Comparison of ENCODE assay signal across 15 cellular contexts in genomic region chr11:96086111-96086510, GRCh38.
DNase-seq lines count a peak whose midpoint lies in the region; ATAC-seq and TF ChIP-seq lines count a peak whose summit lies in the region.
"Had no signal": no experiment of that assay in that cellular context is flagged by ENCODE, and none has a peak within 500 bp of the region (broad histone marks: within the 10 kb centered on the region; RNA-seq: fewer than 3 reads in every experiment).

No MANE protein-coding gene starts in this region.

- peak overlapping the region in 5 of 8 donors; percentile 5 to 52 (median 26) for H3K27ac ChIP-seq in spleen
- H3K27ac ChIP-seq: BLaER1 treated with 17β-estradiol and CSF1 and Interleukin-3, amounts not matched to agents 10 nM and 100 nM had no signal

- no peaks in the 10 kb centered on the region for H3K9me3 Mint-ChIP-seq in activated CD8-positive, alpha-beta T cell treated with anti-CD3 and anti-CD28 coated beads for 36 hours
- H3K9me3 Mint-ChIP-seq in activated CD8-positive, alpha-beta T cell treated with anti-CD3 and anti-CD28 coated beads, Interleukin-2, amount 10 ng/mL, durations not matched to agents 7 days and 5 days (ENCODE audit: insufficient read depth) = no peaks in the 10 kb centered on the region
- H3K9me3 Mint-ChIP-seq in activated naive CD4-positive, alpha-beta T cell treated with anti-CD3 and anti-CD28 coated beads for 36 hours = no peaks in the 10 kb centered on the region
- H3K9me3 Mint-ChIP-seq: CD8-positive, alpha-beta T cell; H9 had no signal

- H3K9me3 ChIP-seq in HAP-1 = no peaks in the 10 kb centered on the region
- H3K9me3 ChIP-seq in spleen = no peaks in the 10 kb centered on the region

- intact Hi-C loops in activated CD8-positive, alpha-beta T cell treated with anti-CD3 and anti-CD28 coated beads for 36 hours (cut with micrococcal nuclease) = loop anchor here (5.0 kb wide), 1 partner anchor 66 kb away; no protein-coding TSS in a partner anchor
- intact Hi-C loops in activated naive CD4-positive, alpha-beta T cell treated with anti-CD3 and anti-CD28 coated beads for 36 hours (cut with micrococcal nuclease) = no loop called here
- intact Hi-C loops in spleen (cut with DNase I; ENCODE audit: low total_unique reads) = no loop called here

- ATAC-seq in activated CD8-positive, alpha-beta T cell treated with anti-CD3 and anti-CD28 coated beads for 36 hours = no peak
- ATAC-seq in activated CD8-positive, alpha-beta T cell treated with anti-CD3 and anti-CD28 coated beads, Interleukin-2, amount 10 ng/mL, durations not matched to agents 7 days and 5 days = no peak
- ATAC-seq: CD8-positive, alpha-beta T cell; GM12878; HepG2 had no signal

- peaks cover 26% of the 10 kb centered on the region for H3K36me3 Mint-ChIP-seq in activated CD8-positive, alpha-beta T cell treated with anti-CD3 and anti-CD28 coated beads for 36 hours (ENCODE audit: low read depth)
- peaks cover 22% of the 10 kb centered on the region for H3K36me3 Mint-ChIP-seq in activated CD8-positive, alpha-beta T cell treated with anti-CD3 and anti-CD28 coated beads, Interleukin-2, amount 10 ng/mL, durations not matched to agents 7 days and 5 days (ENCODE audit: low read depth)
- peaks cover 10% of the 10 kb centered on the region for H3K36me3 Mint-ChIP-seq in activated naive CD4-positive, alpha-beta T cell treated with anti-CD3 and anti-CD28 coated beads for 36 hours (ENCODE audit: low read depth)

- no peak for TF ChIP-seq CTCF in activated CD8-positive, alpha-beta T cell treated with anti-CD3 and anti-CD28 coated beads for 36 hours (IDR thresholded peaks at IDR 0.05)
- no peak for TF ChIP-seq CTCF in spleen (IDR thresholded peaks at IDR 0.05 in 8 of 11, conservative IDR thresholded peaks at IDR 0.05 in 3 of 11)

- H3K27me3 ChIP-seq in HAP-1 (ENCODE audit: low read depth) (no peaks in the 10 kb centered on the region), spleen (replicated peaks in 1 of 7) (no peaks in the 10 kb centered on the region)
- H3K27me3 ChIP-seq: BLaER1 treated with 17β-estradiol and CSF1 and Interleukin-3, amounts not matched to agents 10 nM and 100 nM had no signal

- DNase-seq in activated CD8-positive, alpha-beta T cell treated with anti-CD3 and anti-CD28 coated beads for 36 hours = no peak
- no peak for DNase-seq in activated CD8-positive, alpha-beta T cell treated with anti-CD3 and anti-CD28 coated beads, Interleukin-2, amount 10 ng/mL, durations not matched to agents 7 days and 5 days
- no peak for DNase-seq in activated naive CD4-positive, alpha-beta T cell treated with anti-CD3 and anti-CD28 coated beads for 36 hours
- no peak for DNase-seq in activated naive CD4-positive, alpha-beta T cell treated with Interleukin-2 at 50 U/mL for 16 hours
- peak; percentile 36 to 93 for DNase-seq in HAP-1 (ENCODE audit: low spot score in 2 of 2)
- DNase-seq in spleen = no peak
- no peak for DNase-seq in iPS-NIHi11 (ENCODE audit: low spot score)
- DNase-seq: Calu3; CD8-positive, alpha-beta T cell; DMS79 treated with DMSO at 0.1 percent for 48 hours; H9 had no signal

- WGBS in spleen, 5 donors = 90 to 97% (median 91%) methylated on average over 1 of the region's 1 CpG

- no peak for TF ChIP-seq POLR2A in spleen (IDR thresholded peaks at IDR 0.05)

- no peak overlapping the region for H3K4me3 ChIP-seq in HAP-1
- no peak overlapping the region for H3K4me3 ChIP-seq in spleen
- H3K4me3 ChIP-seq: BLaER1 treated with 17β-estradiol and CSF1 and Interleukin-3, amounts not matched to agents 10 nM and 100 nM; GM12878 had no signal

- peak overlapping the region; percentile 2 for H3K4me3 Mint-ChIP-seq in activated CD8-positive, alpha-beta T cell treated with anti-CD3 and anti-CD28 coated beads for 36 hours
- H3K4me3 Mint-ChIP-seq in activated CD8-positive, alpha-beta T cell treated with anti-CD3 and anti-CD28 coated beads, Interleukin-2, amount 10 ng/mL, durations not matched to agents 7 days and 5 days = no peak overlapping the region
- peak overlapping the region; percentile 63 for H3K4me3 Mint-ChIP-seq in activated naive CD4-positive, alpha-beta T cell treated with anti-CD3 and anti-CD28 coated beads for 36 hours
- H3K4me3 Mint-ChIP-seq: B cell; CD8-positive, alpha-beta T cell; H9 had no signal

- CTCF ChIA-PET in activated CD8-positive, alpha-beta T cell treated with anti-CD3 and anti-CD28 coated beads for 36 hours (lab: Charles Lee) = interaction anchor here (0.7 to 2.0 kb wide), 4 partner anchors 15 to 257 kb away, joined by 3 to 8 read pairs (median 3); partner anchors contain the start of gene MAML2
- CTCF ChIA-PET in activated CD8-positive, alpha-beta T cell treated with anti-CD3 and anti-CD28 coated beads, Interleukin-2, amount 10 ng/mL, durations not matched to agents 7 days and 5 days (lab: Charles Lee) = interaction anchor here (1.1 to 1.2 kb wide), 2 partner anchors 10 to 257 kb away, joined by 3 to 7 read pairs; partner anchors contain the start of gene MAML2
- CTCF ChIA-PET in activated naive CD4-positive, alpha-beta T cell treated with anti-CD3 and anti-CD28 coated beads for 36 hours (lab: Charles Lee) = interaction anchor here (0.7 to 1.7 kb wide), 4 partner anchors 10 to 108 kb away, joined by 3 to 4 read pairs (median 3); no protein-coding TSS in a partner anchor

- H3K36me3 ChIP-seq in HAP-1 (replicated peaks) (no peaks in the 10 kb centered on the region), spleen (peaks cover 0 to 21% (median 0%) of the 10 kb centered on the region in 6 donors)

- in situ Hi-C loops in HAP-1 (cut with MboI; ENCODE audit: low sequenced_read_pairs) = no loop called here

- H3K4me1 ChIP-seq in HAP-1 (peaks cover 32% of the 10 kb centered on the region), spleen (peaks cover 3 to 49% (median 20%) of the 10 kb centered on the region in 6 donors)
- H3K4me1 ChIP-seq: BLaER1 treated with 17β-estradiol and CSF1 and Interleukin-3, amounts not matched to agents 10 nM and 100 nM had no signal

- H3K27ac Mint-ChIP-seq in activated CD8-positive, alpha-beta T cell treated with anti-CD3 and anti-CD28 coated beads for 36 hours = no peak overlapping the region
- H3K27ac Mint-ChIP-seq in activated CD8-positive, alpha-beta T cell treated with anti-CD3 and anti-CD28 coated beads, Interleukin-2, amount 10 ng/mL, durations not matched to agents 7 days and 5 days = no peak overlapping the region
- H3K27ac Mint-ChIP-seq in activated naive CD4-positive, alpha-beta T cell treated with anti-CD3 and anti-CD28 coated beads for 36 hours = no peak overlapping the region
- H3K27ac Mint-ChIP-seq: B cell, H9 had no signal

- H3K27me3 Mint-ChIP-seq in activated CD8-positive, alpha-beta T cell treated with anti-CD3 and anti-CD28 coated beads for 36 hours = no peaks in the 10 kb centered on the region
- no peaks in the 10 kb centered on the region for H3K27me3 Mint-ChIP-seq in activated CD8-positive, alpha-beta T cell treated with anti-CD3 and anti-CD28 coated beads, Interleukin-2, amount 10 ng/mL, durations not matched to agents 7 days and 5 days (ENCODE audit: low read depth)
- no peaks in the 10 kb centered on the region for H3K27me3 Mint-ChIP-seq in activated naive CD4-positive, alpha-beta T cell treated with anti-CD3 and anti-CD28 coated beads for 36 hours (ENCODE audit: low read depth)
- H3K27me3 Mint-ChIP-seq: B cell had no signal

- peaks cover 25% of the 10 kb centered on the region for H3K4me1 Mint-ChIP-seq in activated CD8-positive, alpha-beta T cell treated with anti-CD3 and anti-CD28 coated beads for 36 hours (ENCODE audit: low read depth)
- H3K4me1 Mint-ChIP-seq in activated CD8-positive, alpha-beta T cell treated with anti-CD3 and anti-CD28 coated beads, Interleukin-2, amount 10 ng/mL, durations not matched to agents 7 days and 5 days (ENCODE audit: low read depth) = no peaks in the 10 kb centered on the region
- H3K4me1 Mint-ChIP-seq in activated naive CD4-positive, alpha-beta T cell treated with anti-CD3 and anti-CD28 coated beads for 36 hours (ENCODE audit: low read depth) = peaks cover 3% of the 10 kb centered on the region
- H3K4me1 Mint-ChIP-seq: B cell had no signal

- POLR2A ChIA-PET in activated CD8-positive, alpha-beta T cell treated with anti-CD3 and anti-CD28 coated beads for 36 hours (lab: Charles Lee) = no interaction called here
- POLR2A ChIA-PET in activated CD8-positive, alpha-beta T cell treated with anti-CD3 and anti-CD28 coated beads, Interleukin-2, amount 10 ng/mL, durations not matched to agents 7 days and 5 days (lab: Charles Lee) = no interaction called here

Comparison
In these comparisons a context has a peak if more than half of its experiments do, and no peak if none do; other contexts are left out.
1. DNase-seq: peak in HAP-1 (2 of 2); none in activated CD8-positive, alpha-beta T cell treated with anti-CD3 and anti-CD28 coated beads for 36 hours (single experiment), activated CD8-positive, alpha-beta T cell treated with anti-CD3 and anti-CD28 coated beads, Interleukin-2, amount 10 ng/mL, durations not matched to agents 7 days and 5 days (single experiment), activated naive CD4-positive, alpha-beta T cell treated with anti-CD3 and anti-CD28 coated beads for 36 hours (single experiment), activated naive CD4-positive, alpha-beta T cell treated with Interleukin-2 at 50 U/mL for 16 hours (single experiment), spleen (single experiment) and iPS-NIHi11 (single experiment).